Comparison of ENCODE assay signal across 23 cellular contexts in the genomic region with DNA sequence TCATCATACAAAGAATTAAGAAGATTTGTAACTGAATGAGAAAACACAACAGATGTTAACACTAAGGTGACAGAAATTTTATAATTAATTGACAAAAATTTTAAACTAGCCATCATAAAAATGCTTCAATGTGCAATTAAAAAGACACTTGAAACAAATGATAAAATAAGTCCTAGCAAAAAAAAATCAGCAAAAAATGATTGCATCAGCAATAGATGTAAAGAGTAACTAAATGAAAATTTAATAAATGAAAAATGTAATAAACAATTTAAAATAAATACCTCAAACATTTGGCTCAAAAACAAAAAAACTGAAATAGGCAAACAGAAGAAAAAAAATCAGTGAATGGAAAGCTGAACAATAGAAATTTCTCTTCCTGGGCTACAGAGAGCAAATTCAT.
DNase-seq lines count a peak whose midpoint lies in the region; ATAC-seq, FAIRE-seq and TF ChIP-seq lines count a peak whose summit lies in the region.
"Had no signal": no experiment of that assay in that cellular context is flagged by ENCODE, and none has a peak within 500 bp of the region (broad histone marks: within the 10 kb centered on the region; RNA-seq: fewer than 3 reads in every experiment).

No MANE protein-coding gene starts in this region.

- in situ Hi-C loops in HepG2 (cut with HindIII; ENCODE audit: extremely low pct_ligation_motif_present, low pct_unique_long_range_greater_than_20kb), result no loop called here

- ATAC-seq in HepG2, result no peak
- ATAC-seq in right lobe of liver, result no peak
- ATAC-seq in body of pancreas, result no peak
- ATAC-seq in HG03135 (IDR thresholded peaks at IDR 0.05; ENCODE audit: unreplicated experiment), result no peak
- ATAC-seq: A549; CD8-positive, alpha-beta T cell had no signal

- no peak overlapping the region for H3K4me3 ChIP-seq in HepG2 (replicated peaks in 1 of 3; ENCODE audit: insufficient read depth in 1 of 3, low read depth in 2 of 3, low read length in 3 of 3)
- H3K4me3 ChIP-seq in right lobe of liver, result no peak overlapping the region
- H3K4me3 ChIP-seq in kidney (ENCODE audit: low read length in 2 of 2), result no peak overlapping the region
- H3K4me3 ChIP-seq in body of pancreas, result no peak overlapping the region
- H3K4me3 ChIP-seq: A549; BLaER1 treated with 17β-estradiol and CSF1 and Interleukin-3, amounts not matched to agents 10 nM and 100 nM had no signal

- TF ChIP-seq CTCF in HepG2 (CRISPR knock-in tag; IDR thresholded peaks at IDR 0.05) (no peak), right lobe of liver (IDR thresholded peaks at IDR 0.05) (no peak), kidney (IDR thresholded peaks at IDR 0.05; ENCODE audit: borderline replicate concordance, extremely low read depth, insufficient read depth) (no peak), body of pancreas (IDR thresholded peaks at IDR 0.05) (no peak)

- no peaks in the 10 kb centered on the region for H3K27me3 ChIP-seq in HepG2 (ENCODE audit: control insufficient read depth in 1 of 2, insufficient read depth in 2 of 2, low read length in 2 of 2)
- no peaks in the 10 kb centered on the region for H3K27me3 ChIP-seq in right lobe of liver
- no peaks in the 10 kb centered on the region for H3K27me3 ChIP-seq in body of pancreas
- H3K27me3 ChIP-seq: BLaER1 treated with 17β-estradiol and CSF1 and Interleukin-3, amounts not matched to agents 10 nM and 100 nM had no signal

- H3K9me3 ChIP-seq in HepG2 (ENCODE audit: low read length) (no peaks in the 10 kb centered on the region), right lobe of liver (no peaks in the 10 kb centered on the region), kidney (ENCODE audit: control insufficient read depth in 1 of 2, low read length in 2 of 2) (no peaks in the 10 kb centered on the region), body of pancreas (no peaks in the 10 kb centered on the region)
- H3K9me3 ChIP-seq: A549; BLaER1 treated with 17β-estradiol and CSF1 and Interleukin-3, amounts not matched to agents 10 nM and 100 nM; Caco-2 had no signal

- CTCF ChIA-PET in HepG2 (lab: Yijun Ruan, JAX; ENCODE audit: low intra/inter-chr PET ratio, low total read pairs), result no interaction called here

- H3K36me3 ChIP-seq in HepG2 (replicated peaks in 1 of 2; ENCODE audit: control insufficient read depth in 1 of 2, insufficient read depth in 2 of 2, low read length in 2 of 2) (no peaks in the 10 kb centered on the region), right lobe of liver (no peaks in the 10 kb centered on the region), kidney (ENCODE audit: control insufficient read depth in 1 of 2, insufficient read depth in 2 of 2, low read length in 2 of 2) (no peaks in the 10 kb centered on the region), body of pancreas (replicated peaks in 1 of 2; ENCODE audit: insufficient read depth in 1 of 2, low read depth in 2 of 2) (no peaks in the 10 kb centered on the region)
- H3K36me3 ChIP-seq: BLaER1 treated with 17β-estradiol and CSF1 and Interleukin-3, amounts not matched to agents 10 nM and 100 nM had no signal

- TF ChIP-seq POLR2A in HepG2 (IDR thresholded peaks at IDR 0.05; ENCODE audit: insufficient read depth in 1 of 2, low read depth in 2 of 2, low read length in 2 of 2) (no peak), right lobe of liver (IDR thresholded peaks at IDR 0.05) (no peak), body of pancreas (IDR thresholded peaks at IDR 0.05) (no peak)

- TF ChIP-seq RAD21 in HepG2 (CRISPR knock-in tag; IDR thresholded peaks at IDR 0.05), result no peak

- H3K79me2 ChIP-seq in HepG2 (ENCODE audit: insufficient read depth, low read length), result no peaks in the 10 kb centered on the region

- TF ChIP-seq EP300 in HepG2 (IDR thresholded peaks at IDR 0.05; ENCODE audit: low read depth in 2 of 2, low read length in 2 of 2) (no peak), HepG2 (CRISPR knock-in tag; IDR thresholded peaks at IDR 0.05; ENCODE audit: borderline replicate concordance) (no peak)

- no peaks in the 10 kb centered on the region for H4K20me1 ChIP-seq in HepG2 (ENCODE audit: insufficient read depth, low read length)
- H4K20me1 ChIP-seq: BLaER1 treated with 17β-estradiol and CSF1 and Interleukin-3, amounts not matched to agents 10 nM and 100 nM had no signal

- no TSS peak for BruUV-seq in HepG2 (replicated peaks; lab: Mats Ljungman, UMichigan)

- H2AFZ ChIP-seq in HepG2 (ENCODE audit: low read length), result no peak overlapping the region

- FAIRE-seq in HepG2 (lab: Jason Lieb, UNC) (no peak), colon (lab: Jason Lieb, UNC) (peak; percentile 43), endometrium (lab: Jason Lieb, UNC) (peak; percentile 72), kidney (lab: Jason Lieb, UNC) (peak; percentile 54)
- FAIRE-seq: A549, D721Med, G401.6, GM12891, GM19239 had no signal

- H3K27ac ChIP-seq in HepG2 (ENCODE audit: extremely low read length, insufficient read depth, low read length) (no peak overlapping the region), right lobe of liver (no peak overlapping the region), kidney (ENCODE audit: low read depth in 2 of 2, low read length in 2 of 2) (no peak overlapping the region), body of pancreas (no peak overlapping the region)
- H3K27ac ChIP-seq: 22Rv1; A549; BLaER1 treated with 17β-estradiol and CSF1 and Interleukin-3, amounts not matched to agents 10 nM and 100 nM; C4-2B had no signal

- H3K4me2 ChIP-seq in HepG2 (ENCODE audit: low read depth, low read length), result no peak overlapping the region
- H3K4me2 ChIP-seq: A549; BLaER1 treated with 17β-estradiol and CSF1 and Interleukin-3, amounts not matched to agents 10 nM and 100 nM had no signal

- POLR2A ChIA-PET in HepG2 (lab: Yijun Ruan, JAX), result no interaction called here

- H3K9ac ChIP-seq in HepG2 (ENCODE audit: insufficient read depth, low read depth, low read length) (no peak overlapping the region), kidney (ENCODE audit: low read length in 2 of 2) (no peak overlapping the region)
- H3K9ac ChIP-seq: BLaER1 treated with 17β-estradiol and CSF1 and Interleukin-3, amounts not matched to agents 10 nM and 100 nM had no signal

- H3K4me1 ChIP-seq in HepG2 (ENCODE audit: insufficient read depth, low read length) (no peaks in the 10 kb centered on the region), right lobe of liver (no peaks in the 10 kb centered on the region), kidney (ENCODE audit: control insufficient read depth in 1 of 2, insufficient read depth in 1 of 2, low read depth in 1 of 2, low read length in 2 of 2) (no peaks in the 10 kb centered on the region), body of pancreas (no peaks in the 10 kb centered on the region)
- H3K4me1 ChIP-seq: A549; BLaER1 treated with 17β-estradiol and CSF1 and Interleukin-3, amounts not matched to agents 10 nM and 100 nM; Caco-2 had no signal

- intact Hi-C loops in HepG2 (cut with micrococcal nuclease; ENCODE audit: unreplicated experiment), result no loop called here
- intact Hi-C loops in right lobe of liver (cut with DNase I), result no loop called here
- intact Hi-C loops in kidney (cut with DNase I), result no loop called here
- intact Hi-C loops in body of pancreas (cut with DNase I), result no loop called here

- DNase-seq in HepG2 (ENCODE audit: low spot score) (no peak), right lobe of liver (no peak), kidney (no peak), SW 1271 (lab: John Stamatoyannopoulos, UW) (no peak), body of pancreas (no peak)
- DNase-seq: AML-193; Caco-2; Calu3; CD4-positive, alpha-beta T cell; CD8-positive, alpha-beta T cell; DMS79 treated with DMSO at 0.1 percent for 48 hours; GF-D8 had no signal

TF ChIP-seq in HepG2, 621 proteins besides CTCF, POLR2A, EP300 and RAD21 (continues in another document):
- TF ChIP-seq SMYD3 (CRISPR knock-in tag; IDR thresholded peaks at IDR 0.05) (no peak), THYN1 (CRISPR knock-in tag; IDR thresholded peaks at IDR 0.05; ENCODE audit: borderline replicate concordance, low read depth) (no peak), MIER3 (CRISPR knock-in tag; IDR thresholded peaks at IDR 0.05; ENCODE audit: borderline replicate concordance) (no peak), ZNF550 (CRISPR knock-in tag; IDR thresholded peaks at IDR 0.05; ENCODE audit: borderline replicate concordance) (no peak), FOXP1 (IDR thresholded peaks at IDR 0.05) (no peak), FOXP1 (CRISPR knock-in tag; IDR thresholded peaks at IDR 0.05) (no peak), MAFF (IDR thresholded peaks at IDR 0.05; ENCODE audit: low read depth, low read length) (peak; percentile 22; the same call in 1 of the 2 replicates)
- TF ChIP-seq, protein P1, sequence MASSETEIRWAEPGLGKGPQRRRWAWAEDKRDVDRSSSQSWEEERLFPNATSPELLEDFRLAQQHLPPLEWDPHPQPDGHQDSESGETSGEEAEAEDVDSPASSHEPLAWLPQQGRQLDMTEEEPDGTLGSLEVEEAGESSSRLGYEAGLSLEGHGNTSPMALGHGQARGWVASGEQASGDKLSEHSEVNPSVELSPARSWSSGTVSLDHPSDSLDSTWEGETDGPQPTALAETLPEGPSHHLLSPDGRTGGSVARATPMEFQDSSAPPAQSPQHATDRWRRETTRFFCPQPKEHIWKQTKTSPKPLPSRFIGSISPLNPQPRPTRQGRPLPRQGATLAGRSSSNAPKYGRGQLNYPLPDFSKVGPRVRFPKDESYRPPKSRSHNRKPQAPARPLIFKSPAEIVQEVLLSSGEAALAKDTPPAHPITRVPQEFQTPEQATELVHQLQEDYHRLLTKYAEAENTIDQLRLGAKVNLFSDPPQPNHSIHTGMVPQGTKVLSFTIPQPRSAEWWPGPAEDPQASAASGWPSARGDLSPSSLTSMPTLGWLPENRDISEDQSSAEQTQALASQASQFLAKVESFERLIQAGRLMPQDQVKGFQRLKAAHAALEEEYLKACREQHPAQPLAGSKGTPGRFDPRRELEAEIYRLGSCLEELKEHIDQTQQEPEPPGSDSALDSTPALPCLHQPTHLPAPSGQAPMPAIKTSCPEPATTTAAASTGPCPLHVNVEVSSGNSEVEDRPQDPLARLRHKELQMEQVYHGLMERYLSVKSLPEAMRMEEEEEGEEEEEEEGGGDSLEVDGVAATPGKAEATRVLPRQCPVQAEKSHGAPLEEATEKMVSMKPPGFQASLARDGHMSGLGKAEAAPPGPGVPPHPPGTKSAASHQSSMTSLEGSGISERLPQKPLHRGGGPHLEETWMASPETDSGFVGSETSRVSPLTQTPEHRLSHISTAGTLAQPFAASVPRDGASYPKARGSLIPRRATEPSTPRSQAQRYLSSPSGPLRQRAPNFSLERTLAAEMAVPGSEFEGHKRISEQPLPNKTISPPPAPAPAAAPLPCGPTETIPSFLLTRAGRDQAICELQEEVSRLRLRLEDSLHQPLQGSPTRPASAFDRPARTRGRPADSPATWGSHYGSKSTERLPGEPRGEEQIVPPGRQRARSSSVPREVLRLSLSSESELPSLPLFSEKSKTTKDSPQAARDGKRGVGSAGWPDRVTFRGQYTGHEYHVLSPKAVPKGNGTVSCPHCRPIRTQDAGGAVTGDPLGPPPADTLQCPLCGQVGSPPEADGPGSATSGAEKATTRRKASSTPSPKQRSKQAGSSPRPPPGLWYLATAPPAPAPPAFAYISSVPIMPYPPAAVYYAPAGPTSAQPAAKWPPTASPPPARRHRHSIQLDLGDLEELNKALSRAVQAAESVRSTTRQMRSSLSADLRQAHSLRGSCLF (CRISPR knock-in tag; IDR thresholded peaks at IDR 0.05; ENCODE audit: borderline replicate concordance), result no peak
